In the genomic region with DNA sequence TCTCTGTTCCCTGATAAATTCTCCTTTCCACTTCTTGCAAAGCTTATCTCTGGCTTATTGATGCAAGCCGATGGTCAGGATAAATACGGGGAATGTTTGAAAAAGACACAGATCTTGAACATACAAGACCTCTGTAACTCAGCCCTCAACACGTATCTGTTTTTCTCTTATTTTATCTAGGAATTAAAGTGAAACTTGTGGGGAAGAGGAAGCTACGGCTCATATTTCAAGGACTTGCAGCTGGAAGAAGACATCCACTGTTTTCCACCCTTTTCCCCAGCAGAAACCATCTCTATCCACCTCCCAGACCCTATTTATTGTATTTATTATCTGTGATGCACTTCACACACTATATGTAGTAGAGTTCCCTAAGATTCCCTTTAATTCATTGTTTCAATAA, we compare ENCODE assay signal across 29 cellular contexts.
"Had no signal": no experiment of that assay in that cellular context is flagged by ENCODE, and none has a peak within 500 bp of the region (broad histone marks: within the 10 kb centered on the region; RNA-seq: fewer than 3 reads in every experiment).

No MANE protein-coding gene starts in this region.

- H3K27me3 ChIP-seq: brain microvascular endothelial cell, esophagus muscularis mucosa, foreskin keratinocyte, gastrocnemius medialis had no signal

- H3K27me3 Mint-ChIP-seq: activated CD4-positive, alpha-beta T cell treated with anti-CD3 and anti-CD28 coated beads for 36 hours; activated T-cell treated with anti-CD3 and anti-CD28 coated beads, Interleukin-2, amount 50 U/mL, for 24 hours had no signal

- H3K36me3 Mint-ChIP-seq: activated naive CD4-positive, alpha-beta T cell treated with anti-CD3 and anti-CD28 coated beads, Interleukin-2, amount 10 ng/mL, durations not matched to agents 7 days and 5 days; activated naive CD8-positive, alpha-beta T cell treated with anti-CD3 and anti-CD28 coated beads, Interleukin-2, amount 10 ng/mL, durations not matched to agents 7 days and 5 days had no signal

- H3K9me3 Mint-ChIP-seq: activated naive CD4-positive, alpha-beta T cell treated with anti-CD3 and anti-CD28 coated beads, Interleukin-2, amount 10 ng/mL, durations not matched to agents 7 days and 5 days; activated T-cell treated with anti-CD3 and anti-CD28 coated beads, Interleukin-2, amount 50 U/mL, for 24 hours; activated T-cell treated with anti-CD3 and anti-CD28 coated beads, Interleukin-2, amount 50 U/mL, for 72 hours; central memory CD8-positive, alpha-beta T cell; effector memory CD8-positive, alpha-beta T cell had no signal

- ATAC-seq: activated CD4-positive, alpha-beta T cell treated with anti-CD3 and anti-CD28 coated beads for 36 hours; activated naive CD4-positive, alpha-beta T cell treated with anti-CD3 and anti-CD28 coated beads, Interleukin-2, amount 50 U/mL, for 72 hours; activated T-cell treated with anti-CD3 and anti-CD28 coated beads, Interleukin-2, amount 50 U/mL, for 72 hours; effector memory CD8-positive, alpha-beta T cell; foreskin keratinocyte; gastrocnemius medialis had no signal

- H3K4me1 ChIP-seq: foreskin keratinocyte had no signal

- H3K9me3 ChIP-seq: esophagus muscularis mucosa, gastrocnemius medialis had no signal

- H3K4me3 Mint-ChIP-seq: activated CD4-positive, alpha-beta memory T cell treated with anti-CD3 and anti-CD28 coated beads, Interleukin-2, amount 10 ng/mL, durations not matched to agents 7 days and 5 days; activated CD4-positive, alpha-beta T cell treated with anti-CD3 and anti-CD28 coated beads for 36 hours; activated CD4-positive, alpha-beta T cell treated with anti-CD3 and anti-CD28 coated beads, Interleukin-2, amount 10 ng/mL, durations not matched to agents 24 days and 14 days; activated naive CD4-positive, alpha-beta T cell treated with anti-CD3 and anti-CD28 coated beads, Interleukin-2, amount 10 ng/mL, durations not matched to agents 7 days and 5 days; activated naive CD8-positive, alpha-beta T cell treated with anti-CD3 and anti-CD28 coated beads, Interleukin-2, amount 10 ng/mL, durations not matched to agents 7 days and 5 days; activated T-cell treated with anti-CD3 and anti-CD28 coated beads, Interleukin-2, amount 50 U/mL, for 24 hours; activated T-cell treated with anti-CD3 and anti-CD28 coated beads, Interleukin-2, amount 50 U/mL, for 72 hours; central memory CD8-positive, alpha-beta T cell; effector memory CD8-positive, alpha-beta T cell had no signal

- H3K27ac ChIP-seq: brain microvascular endothelial cell, esophagus muscularis mucosa, foreskin keratinocyte, gastrocnemius medialis had no signal

- H3K27ac Mint-ChIP-seq: activated CD4-positive, alpha-beta memory T cell treated with anti-CD3 and anti-CD28 coated beads, Interleukin-2, amount 10 ng/mL, durations not matched to agents 7 days and 5 days; activated CD4-positive, alpha-beta T cell treated with anti-CD3 and anti-CD28 coated beads for 36 hours; activated CD4-positive, alpha-beta T cell treated with anti-CD3 and anti-CD28 coated beads, Interleukin-2, amount 10 ng/mL, durations not matched to agents 24 days and 14 days; activated naive CD4-positive, alpha-beta T cell treated with anti-CD3 and anti-CD28 coated beads, Interleukin-2, amount 10 ng/mL, durations not matched to agents 7 days and 5 days; activated naive CD4-positive, alpha-beta T cell treated with anti-CD3 and anti-CD28 coated beads, Interleukin-2, amount 50 U/mL, for 72 hours; activated naive CD8-positive, alpha-beta T cell treated with anti-CD3 and anti-CD28 coated beads, Interleukin-2, amount 10 ng/mL, durations not matched to agents 7 days and 5 days; activated T-cell treated with anti-CD3 and anti-CD28 coated beads, Interleukin-2, amount 50 U/mL, for 24 hours; activated T-cell treated with anti-CD3 and anti-CD28 coated beads, Interleukin-2, amount 50 U/mL, for 72 hours; effector memory CD8-positive, alpha-beta T cell had no signal

- H3K4me3 ChIP-seq: esophagus muscularis mucosa, gastrocnemius medialis had no signal

- H3K36me3 ChIP-seq: brain microvascular endothelial cell, esophagus muscularis mucosa, gastrocnemius medialis had no signal

- DNase-seq: activated CD4-positive, alpha-beta memory T cell treated with anti-CD3 and anti-CD28 coated beads, Interleukin-2, amount 10 ng/mL, durations not matched to agents 7 days and 5 days; activated CD4-positive, alpha-beta T cell treated with anti-CD3 and anti-CD28 coated beads for 36 hours; activated CD4-positive, alpha-beta T cell treated with anti-CD3 and anti-CD28 coated beads, Interleukin-2, amount 10 ng/mL, durations not matched to agents 24 days and 14 days; activated CD4-positive, alpha-beta T cell treated with anti-CD3 and anti-CD28 coated beads, Interleukin-2, amount 50 U/mL, for 4 hours; activated CD4-positive, CD25-positive, alpha-beta regulatory T cell; activated CD4-positive, CD25-positive, alpha-beta regulatory T cell treated with anti-CD3 and anti-CD28 coated beads, Interleukin-2, amount 50 U/mL, for 72 hours; activated CD8-positive, alpha-beta memory T cell treated with anti-CD3 and anti-CD28 coated beads, Interleukin-2, amount 50 U/mL, for 48 hours; activated gamma-delta T cell; activated naive CD4-positive, alpha-beta T cell; activated naive CD4-positive, alpha-beta T cell treated with anti-CD3 and anti-CD28 coated beads, Interleukin-2, amount 10 ng/mL, durations not matched to agents 7 days and 5 days; activated naive CD8-positive, alpha-beta T cell treated with anti-CD3 and anti-CD28 coated beads, Interleukin-2, amount 10 ng/mL, durations not matched to agents 7 days and 5 days; activated T-cell treated with anti-CD3 and anti-CD28 coated beads for 4 hours; activated T-cell treated with anti-CD3 and anti-CD28 coated beads, Interleukin-2, amount 50 U/mL, for 24 hours; activated T-cell treated with anti-CD3 and anti-CD28 coated beads, Interleukin-2, amount 50 U/mL, for 72 hours; amniotic stem cell; anterior cingulate cortex; brain microvascular endothelial cell; cortex of kidney; dermis blood vessel endothelial cell; effector CD4-positive, alpha-beta T cell; effector memory CD8-positive, alpha-beta T cell; erythroblast; foreskin keratinocyte; gastrocnemius medialis; glutamatergic neuron; T-helper 2 cell had no signal
